15 cellular contexts compared by ENCODE assay signal in the genomic region with DNA sequence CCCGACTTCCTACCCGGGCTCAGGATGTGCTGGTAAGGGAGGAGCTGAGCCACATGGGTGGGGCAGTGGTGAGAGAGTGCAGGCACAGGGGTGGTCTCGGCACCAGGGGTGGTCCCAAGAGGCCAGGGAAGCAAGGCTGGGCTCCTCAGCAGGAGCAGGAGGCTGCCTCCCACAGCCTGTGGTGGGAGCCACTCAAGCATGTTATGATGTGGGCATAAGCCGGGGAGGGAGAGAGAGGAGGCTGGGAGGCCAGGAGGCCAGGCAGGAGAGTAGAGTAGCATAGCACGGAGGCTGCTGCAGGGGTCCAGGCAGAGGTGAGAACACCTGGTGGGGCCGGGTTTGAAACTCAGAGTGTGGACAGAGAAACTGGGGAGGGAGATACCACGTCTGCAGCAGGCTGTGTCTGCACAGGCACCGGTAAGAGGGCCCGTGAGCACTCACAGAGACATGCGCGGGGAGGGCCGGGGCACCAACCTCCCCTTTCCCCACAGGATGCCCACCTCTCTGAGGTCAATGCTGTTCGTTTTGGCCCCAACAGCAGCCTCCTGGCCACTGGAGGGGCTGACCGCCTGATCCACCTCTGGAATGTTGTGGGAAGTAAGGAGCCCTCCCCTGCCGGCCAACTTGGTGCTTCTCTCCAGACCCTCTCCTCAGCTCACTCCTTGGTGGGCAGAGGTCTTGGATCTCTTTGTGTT. TPM values are rescaled to one million over a fixed set of nuclear protein-coding genes. Genes with fewer than 3 reads are reported as not detected.
DNase-seq lines count a peak whose midpoint lies in the region; ATAC-seq and TF ChIP-seq lines count a peak whose summit lies in the region.
"Had no signal": no experiment of that assay in that cellular context is flagged by ENCODE, and none has a peak within 500 bp of the region (broad histone marks: within the 10 kb centered on the region; RNA-seq: fewer than 3 reads in every experiment).

No MANE protein-coding gene starts in this region.

- H3K36me3 Mint-ChIP-seq in CD8-positive, alpha-beta memory T cell: peaks cover 4 to 70% (median 7%) of the 10 kb centered on the region in 3 donors
- H3K36me3 Mint-ChIP-seq in activated naive CD8-positive, alpha-beta T cell treated with anti-CD3 and anti-CD28 coated beads, Interleukin-2, amount 50 U/mL, for 24 hours (ENCODE audit: low read depth): peaks cover 6% of the 10 kb centered on the region
- H3K36me3 Mint-ChIP-seq in natural killer cell: no peaks in the 10 kb centered on the region
- peaks cover 9% of the 10 kb centered on the region for H3K36me3 Mint-ChIP-seq in Calu3 (ENCODE audit: insufficient read depth, unreplicated experiment)

- ATAC-seq in activated naive CD8-positive, alpha-beta T cell treated with anti-CD3 and anti-CD28 coated beads, Interleukin-2, amount 50 U/mL, for 24 hours: no peak
- ATAC-seq in natural killer cell (no peak), left lobe of liver (no peak)
- ATAC-seq: HCT116 had no signal

- POLR2A ChIA-PET in CD8-positive, alpha-beta memory T cell (lab: Charles Lee): no interaction called here

- H3K36me3 ChIP-seq in CD8-positive, alpha-beta memory T cell (ENCODE audit: insufficient read depth, low read length): peaks cover 14% of the 10 kb centered on the region
- no peaks in the 10 kb centered on the region; the same call in 1 of the 2 replicates for H3K36me3 ChIP-seq in H7 (replicated peaks; ENCODE audit: control insufficient read depth, insufficient read depth, low read length)

- BruUV-seq in Calu3 (replicated peaks; lab: Mats Ljungman, UMichigan): no TSS peak

- H3K4me3 Mint-ChIP-seq in CD8-positive, alpha-beta memory T cell: peak overlapping the region in 1 of 7 donors; percentile 51
- H3K4me3 Mint-ChIP-seq in activated naive CD8-positive, alpha-beta T cell treated with anti-CD3 and anti-CD28 coated beads, Interleukin-2, amount 50 U/mL, for 24 hours: no peak overlapping the region
- H3K4me3 Mint-ChIP-seq in natural killer cell (no peak overlapping the region), Calu3 (ENCODE audit: low read depth, unreplicated experiment) (no peak overlapping the region)

- H3K27ac Mint-ChIP-seq in CD8-positive, alpha-beta memory T cell: peak overlapping the region; percentile 34 to 89 (median 80)
- peak overlapping the region; percentile 23 for H3K27ac Mint-ChIP-seq in activated naive CD8-positive, alpha-beta T cell treated with anti-CD3 and anti-CD28 coated beads, Interleukin-2, amount 50 U/mL, for 24 hours
- peak overlapping the region; percentile 93 to 95 for H3K27ac Mint-ChIP-seq in natural killer cell
- H3K27ac Mint-ChIP-seq in Calu3 (ENCODE audit: unreplicated experiment): no peak overlapping the region

- no peak overlapping the region for H3K4me3 ChIP-seq in CD8-positive, alpha-beta memory T cell (ENCODE audit: low read length)
- H3K4me3 ChIP-seq in H7 (ENCODE audit: insufficient read depth, low read depth, low read length): no peak overlapping the region

- CTCF ChIA-PET in CD8-positive, alpha-beta memory T cell (lab: Charles Lee): interaction anchor here (1.0 kb wide), 1 partner anchor 9 kb away, joined by 4 read pairs; no protein-coding TSS in a partner anchor
- CTCF ChIA-PET in Calu3 (lab: Charles Lee): no interaction called here

- H3K9me3 ChIP-seq in CD8-positive, alpha-beta memory T cell (ENCODE audit: low read length): no peaks in the 10 kb centered on the region

- H3K4me1 ChIP-seq in CD8-positive, alpha-beta memory T cell (ENCODE audit: insufficient read depth, low read length): no peaks in the 10 kb centered on the region

- no peaks in the 10 kb centered on the region for H3K27me3 Mint-ChIP-seq in CD8-positive, alpha-beta memory T cell
- H3K27me3 Mint-ChIP-seq in activated naive CD8-positive, alpha-beta T cell treated with anti-CD3 and anti-CD28 coated beads, Interleukin-2, amount 50 U/mL, for 24 hours: no peaks in the 10 kb centered on the region
- H3K27me3 Mint-ChIP-seq in natural killer cell (ENCODE audit: low read depth in 2 of 2): no peaks in the 10 kb centered on the region
- H3K27me3 Mint-ChIP-seq in Calu3 (ENCODE audit: unreplicated experiment): no peaks in the 10 kb centered on the region

- DNase-seq in CD8-positive, alpha-beta memory T cell: no peak
- DNase-seq in H7 (peak; percentile 35), natural killer cell (no peak), anterior cingulate cortex (lab: John Stamatoyannopoulos, UW) (no peak), left lobe of liver (ENCODE audit: low spot score) (no peak), Calu3 (no peak), DMS79 treated with DMSO at 0.1 percent for 48 hours (lab: John Stamatoyannopoulos, UW) (no peak)
- DNase-seq in activated naive CD8-positive, alpha-beta T cell treated with anti-CD3 and anti-CD28 coated beads, Interleukin-2, amount 50 U/mL, for 24 hours: no peak
- DNase-seq: EL; erythroblast; NCI-H1105; stimulated activated CD4-positive, alpha-beta T cell treated with anti-CD3 and anti-CD28 coated beads, Interleukin-4, amount 100 ng/mL, for 1 hour; trophoblast cell had no signal

- TF ChIP-seq CTCF in natural killer cell (IDR thresholded peaks at IDR 0.05): no peak
- no peak for TF ChIP-seq CTCF in Calu3 (IDR thresholded peaks at IDR 0.05; ENCODE audit: unreplicated experiment)

- H3K4me1 Mint-ChIP-seq in CD8-positive, alpha-beta memory T cell: peaks cover 5 to 46% (median 5%) of the 10 kb centered on the region in 3 donors
- H3K4me1 Mint-ChIP-seq in activated naive CD8-positive, alpha-beta T cell treated with anti-CD3 and anti-CD28 coated beads, Interleukin-2, amount 50 U/mL, for 24 hours: peaks cover 22% of the 10 kb centered on the region
- H3K4me1 Mint-ChIP-seq in natural killer cell: peaks cover 18 to 28% of the 10 kb centered on the region in 2 donors
- no peaks in the 10 kb centered on the region for H3K4me1 Mint-ChIP-seq in Calu3 (ENCODE audit: low read depth, unreplicated experiment)

- H3K9me3 Mint-ChIP-seq in CD8-positive, alpha-beta memory T cell: no peaks in the 10 kb centered on the region
- H3K9me3 Mint-ChIP-seq in activated naive CD8-positive, alpha-beta T cell treated with anti-CD3 and anti-CD28 coated beads, Interleukin-2, amount 50 U/mL, for 24 hours: no peaks in the 10 kb centered on the region
- H3K9me3 Mint-ChIP-seq in natural killer cell (no peaks in the 10 kb centered on the region), Calu3 (ENCODE audit: low read depth, unreplicated experiment) (no peaks in the 10 kb centered on the region)

- no peaks in the 10 kb centered on the region for H3K27me3 ChIP-seq in CD8-positive, alpha-beta memory T cell (ENCODE audit: insufficient read depth, low read length, poor library complexity, severe bottlenecking)
- peaks cover 15% of the 10 kb centered on the region for H3K27me3 ChIP-seq in H7 (ENCODE audit: control insufficient read depth, insufficient read depth, low read length)

- no peak overlapping the region for H3K27ac ChIP-seq in CD8-positive, alpha-beta memory T cell (ENCODE audit: low read depth, low read length)
- H3K27ac ChIP-seq: C4-2B had no signal

- intact Hi-C loops in natural killer cell (cut with micrococcal nuclease): no loop called here
- intact Hi-C loops in Calu3 (cut with micrococcal nuclease; ENCODE audit: unreplicated experiment): no loop called here

RNA-seq across cellular contexts. Expression of a gene that starts 10.7 kb away (rescaled TPM):
- 10 to 100 TPM; 50.3 to 53.2 TPM for total RNA-seq in CD8-positive, alpha-beta memory T cell
- polyA plus RNA-seq in CD8-positive, alpha-beta memory T cell: 18.8 TPM
- total RNA-seq in H7 (2014; rRNA removed; shearing (Covaris generic)): 6.2 and 16.0 TPM in 2 replicates
- total RNA-seq in natural killer cell: 100 to 1,000 TPM; 172 to 190 (median 179) TPM
- total RNA-seq in left lobe of liver: 23.4 TPM
- total RNA-seq in Calu3 (2022): 28.7 and 29.1 TPM in 2 replicates

RNA-seq across cellular contexts. Expression of a gene that starts 31.1 kb away (rescaled TPM):
- 10 to 100 TPM; 13.8 to 15.9 TPM for total RNA-seq in CD8-positive, alpha-beta memory T cell
- 21.8 TPM for polyA plus RNA-seq in CD8-positive, alpha-beta memory T cell
- total RNA-seq in H7 (2014; rRNA removed; shearing (Covaris generic)): 19.3 and 26.8 TPM in 2 replicates
- total RNA-seq in natural killer cell: 10 to 100 TPM; 10.9 to 17.3 (median 11.7) TPM
- 493 TPM for total RNA-seq in left lobe of liver
- 55.1 and 68.9 TPM in 2 replicates for total RNA-seq in Calu3 (2022)
